Comparison of ENCODE assay signal across 18 cellular contexts in genomic region chr3:186922790-186923189, GRCh38. TPM values are rescaled to one million over a fixed set of nuclear protein-coding genes. Genes with fewer than 3 reads are reported as not detected.
DNase-seq lines count a peak whose midpoint lies in the region; ATAC-seq, FAIRE-seq and TF ChIP-seq lines count a peak whose summit lies in the region.
"Had no signal": no experiment of that assay in that cellular context is flagged by ENCODE, and none has a peak within 500 bp of the region (broad histone marks: within the 10 kb centered on the region; RNA-seq: fewer than 3 reads in every experiment).

No MANE protein-coding gene starts in this region.

- H3K27ac ChIP-seq in right cardiac atrium (ENCODE audit: low read length), result no peak overlapping the region
- no peak overlapping the region for H3K27ac ChIP-seq in kidney (ENCODE audit: low read depth in 2 of 2, low read length in 2 of 2)
- H3K27ac ChIP-seq: GM23248 had no signal

- no peak for DNase-seq in right cardiac atrium
- DNase-seq in cardiac septum (ENCODE audit: low spot score), result no peak
- DNase-seq in bronchial epithelial cell (ENCODE audit: low read depth), result peak; percentile 91
- no peak for DNase-seq in glutamatergic neuron
- DNase-seq in kidney, result no peak
- DNase-seq in iPS-NIHi7 (ENCODE audit: extremely low spot score), result no peak
- DNase-seq in GM12892 (ENCODE audit: insufficient read length), result no peak
- no peak for DNase-seq in occipital lobe (lab: John Stamatoyannopoulos, UW)
- DNase-seq: Caco-2; CD4-positive, alpha-beta T cell; DMS153; GDM1; GM23248; NCI-H187; NCI-H526; PC-3; RPMI8226 had no signal

- no peaks in the 10 kb centered on the region for H3K36me3 Mint-ChIP-seq in glutamatergic neuron (ENCODE audit: unreplicated experiment)

- WGBS in right cardiac atrium, result 77% methylated on average over 5 of the region's 5 CpGs

- peak overlapping the region; percentile 22 for H3K4me3 Mint-ChIP-seq in glutamatergic neuron (ENCODE audit: unreplicated experiment)
- H3K4me3 Mint-ChIP-seq: CD4-positive, alpha-beta T cell had no signal

- peaks cover 24% of the 10 kb centered on the region for H3K4me1 Mint-ChIP-seq in glutamatergic neuron (ENCODE audit: low read depth, unreplicated experiment)

- H3K9ac ChIP-seq in kidney (ENCODE audit: low read length in 2 of 2), result no peak overlapping the region
- H3K9ac ChIP-seq: GM23248 had no signal

- no peak for TF ChIP-seq POLR2A in GM12892 (IDR thresholded peaks at IDR 0.05; ENCODE audit: low read depth, low read length)

- H3K27me3 Mint-ChIP-seq in glutamatergic neuron (ENCODE audit: unreplicated experiment), result peaks cover 6% of the 10 kb centered on the region
- H3K27me3 Mint-ChIP-seq: CD4-positive, alpha-beta T cell had no signal

- H3K4me3 ChIP-seq in right cardiac atrium (ENCODE audit: low read length) (no peak overlapping the region), bronchial epithelial cell (ENCODE audit: low read depth, low read length) (no peak overlapping the region), kidney (ENCODE audit: low read length in 2 of 2) (no peak overlapping the region)
- H3K4me3 ChIP-seq: GM23248 had no signal

- ATAC-seq in right cardiac atrium, result peak; percentile 65 to 69
- ATAC-seq: HCT116, PC-3 had no signal

- peak; percentile 75 for FAIRE-seq in bronchial epithelial cell (lab: Jason Lieb, UNC)
- FAIRE-seq in kidney (lab: Jason Lieb, UNC), result no peak
- no peak for FAIRE-seq in GM12892 (lab: Jason Lieb, UNC)

- no peaks in the 10 kb centered on the region for H3K9me3 ChIP-seq in right cardiac atrium (ENCODE audit: control insufficient read depth, low read length)
- no peaks in the 10 kb centered on the region for H3K9me3 ChIP-seq in kidney (ENCODE audit: control insufficient read depth in 1 of 2, low read length in 2 of 2)
- H3K9me3 ChIP-seq: Caco-2 had no signal

- no peaks in the 10 kb centered on the region for H3K36me3 ChIP-seq in bronchial epithelial cell (ENCODE audit: control insufficient read depth, insufficient read depth, low read length)
- H3K36me3 ChIP-seq in kidney (ENCODE audit: control insufficient read depth in 1 of 2, insufficient read depth in 2 of 2, low read length in 2 of 2), result no peaks in the 10 kb centered on the region

- H3K27me3 ChIP-seq in right cardiac atrium (ENCODE audit: control insufficient read depth, insufficient read depth) (no peaks in the 10 kb centered on the region), bronchial epithelial cell (ENCODE audit: control insufficient read depth, insufficient read depth, low read length) (no peaks in the 10 kb centered on the region)

- H3K4me1 ChIP-seq in right cardiac atrium (ENCODE audit: control insufficient read depth, insufficient read depth, low read length), result no peaks in the 10 kb centered on the region
- peaks cover 0 to 4% of the 10 kb centered on the region in 2 donors for H3K4me1 ChIP-seq in kidney (ENCODE audit: control insufficient read depth in 1 of 2, insufficient read depth in 1 of 2, low read depth in 1 of 2, low read length in 2 of 2)
- H3K4me1 ChIP-seq: Caco-2 had no signal

- no peak for TF ChIP-seq CTCF in bronchial epithelial cell (IDR thresholded peaks at IDR 0.05; ENCODE audit: insufficient read depth, low read length, severe bottlenecking)
- TF ChIP-seq CTCF in glutamatergic neuron (IDR thresholded peaks at IDR 0.05; ENCODE audit: partially characterized antibody, unreplicated experiment), result no peak
- TF ChIP-seq CTCF in kidney (IDR thresholded peaks at IDR 0.05; ENCODE audit: borderline replicate concordance, extremely low read depth, insufficient read depth), result no peak

- peaks cover 1% of the 10 kb centered on the region for H3K9me3 Mint-ChIP-seq in glutamatergic neuron (ENCODE audit: unreplicated experiment)
- H3K9me3 Mint-ChIP-seq: CD4-positive, alpha-beta T cell had no signal

- H3K27ac Mint-ChIP-seq in glutamatergic neuron (ENCODE audit: unreplicated experiment), result no peak overlapping the region
- H3K27ac Mint-ChIP-seq: CD4-positive, alpha-beta T cell had no signal

- intact Hi-C loops in right cardiac atrium (cut with DNase I) (no loop called here), cardiac septum (cut with DNase I) (no loop called here), kidney (cut with DNase I) (no loop called here)

RNA-seq across cellular contexts. Expression of gene ST6GAL1, which starts 7.5 kb away (rescaled TPM):
- total RNA-seq in right cardiac atrium (10 to 100 TPM; 63.3 to 69.2 (median 65.7) TPM), cardiac septum (61.8 TPM), bronchial epithelial cell (5.5 and 8.6 TPM in 2 replicates), glutamatergic neuron (ENCODE audit: unreplicated experiment) (156 TPM), kidney (236 TPM), occipital lobe (39.6 TPM)
- polyA plus RNA-seq in right cardiac atrium (25.2 TPM), kidney (ENCODE audit: insufficient read depth, low read depth, low replicate concordance) (62.6 TPM)
- polyA plus RNA-seq in GM12892 (2012; ENCODE audit: missing spikeins), result 127 TPM
- total RNA-seq: GM23248 had no signal
